ENCODE assay signal across 3 cellular contexts in the genomic region with DNA sequence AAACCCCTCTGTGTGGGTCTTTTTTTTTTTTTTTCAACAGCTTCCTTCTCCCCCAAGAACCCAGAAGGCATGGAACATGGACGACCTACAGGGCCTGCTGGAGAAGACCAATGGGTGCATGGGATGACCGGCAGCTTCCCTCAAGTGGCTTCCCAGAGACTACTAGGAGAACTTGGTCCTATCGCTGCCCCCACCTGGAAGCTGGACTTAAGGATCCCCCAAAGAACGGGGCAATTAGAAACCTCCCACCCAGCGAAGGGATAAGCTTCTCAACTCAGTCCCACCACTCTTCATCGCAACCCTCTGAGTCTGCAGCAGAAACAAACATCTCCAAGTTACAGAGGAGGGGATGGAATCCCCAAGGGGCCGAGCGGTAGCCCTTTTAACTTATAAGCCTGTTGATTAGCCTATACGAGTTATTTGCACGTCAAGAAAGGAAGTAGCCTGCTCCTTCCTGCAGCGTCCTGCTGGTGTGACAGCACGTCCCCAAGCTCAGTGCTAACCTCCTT.
A peak's percentile ranks its signal among the peaks of the same experiment; 100 is the strongest.
TF ChIP-seq lines count a peak whose summit lies in the region.

No MANE protein-coding gene starts in this region.

TF ChIP-seq in A549, 52 proteins besides CTCF, POLR2A, EP300 and RAD21:
- TF ChIP-seq, protein P1, sequence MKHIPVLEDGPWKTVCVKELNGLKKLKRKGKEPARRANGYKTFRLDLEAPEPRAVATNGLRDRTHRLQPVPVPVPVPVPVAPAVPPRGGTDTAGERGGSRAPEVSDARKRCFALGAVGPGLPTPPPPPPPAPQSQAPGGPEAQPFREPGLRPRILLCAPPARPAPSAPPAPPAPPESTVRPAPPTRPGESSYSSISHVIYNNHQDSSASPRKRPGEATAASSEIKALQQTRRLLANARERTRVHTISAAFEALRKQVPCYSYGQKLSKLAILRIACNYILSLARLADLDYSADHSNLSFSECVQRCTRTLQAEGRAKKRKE (CRISPR knock-in tag; IDR thresholded peaks at IDR 0.05; ENCODE audit: low read depth): no peak
- TF ChIP-seq, protein P2, sequence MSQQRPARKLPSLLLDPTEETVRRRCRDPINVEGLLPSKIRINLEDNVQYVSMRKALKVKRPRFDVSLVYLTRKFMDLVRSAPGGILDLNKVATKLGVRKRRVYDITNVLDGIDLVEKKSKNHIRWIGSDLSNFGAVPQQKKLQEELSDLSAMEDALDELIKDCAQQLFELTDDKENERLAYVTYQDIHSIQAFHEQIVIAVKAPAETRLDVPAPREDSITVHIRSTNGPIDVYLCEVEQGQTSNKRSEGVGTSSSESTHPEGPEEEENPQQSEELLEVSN (IDR thresholded peaks at IDR 0.05; ENCODE audit: borderline replicate concordance, low read depth): no peak
- TF ChIP-seq GATA3 (IDR thresholded peaks at IDR 0.05; ENCODE audit: borderline replicate concordance): no peak
- no peak for TF ChIP-seq ZSCAN20 (CRISPR knock-in tag; IDR thresholded peaks at IDR 0.05)
- no peak for TF ChIP-seq ZNF302 (CRISPR knock-in tag; IDR thresholded peaks at IDR 0.05)
- TF ChIP-seq, protein P3, sequence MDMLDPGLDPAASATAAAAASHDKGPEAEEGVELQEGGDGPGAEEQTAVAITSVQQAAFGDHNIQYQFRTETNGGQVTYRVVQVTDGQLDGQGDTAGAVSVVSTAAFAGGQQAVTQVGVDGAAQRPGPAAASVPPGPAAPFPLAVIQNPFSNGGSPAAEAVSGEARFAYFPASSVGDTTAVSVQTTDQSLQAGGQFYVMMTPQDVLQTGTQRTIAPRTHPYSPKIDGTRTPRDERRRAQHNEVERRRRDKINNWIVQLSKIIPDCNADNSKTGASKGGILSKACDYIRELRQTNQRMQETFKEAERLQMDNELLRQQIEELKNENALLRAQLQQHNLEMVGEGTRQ (IDR thresholded peaks at IDR 0.05): no peak
- TF ChIP-seq, protein P4, sequence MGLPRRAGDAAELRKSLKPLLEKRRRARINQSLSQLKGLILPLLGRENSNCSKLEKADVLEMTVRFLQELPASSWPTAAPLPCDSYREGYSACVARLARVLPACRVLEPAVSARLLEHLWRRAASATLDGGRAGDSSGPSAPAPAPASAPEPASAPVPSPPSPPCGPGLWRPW (IDR thresholded peaks at IDR 0.05): no peak
- no peak for TF ChIP-seq MYC (IDR thresholded peaks at IDR 0.05; ENCODE audit: borderline replicate concordance, low read length)
- TF ChIP-seq, protein P5, sequence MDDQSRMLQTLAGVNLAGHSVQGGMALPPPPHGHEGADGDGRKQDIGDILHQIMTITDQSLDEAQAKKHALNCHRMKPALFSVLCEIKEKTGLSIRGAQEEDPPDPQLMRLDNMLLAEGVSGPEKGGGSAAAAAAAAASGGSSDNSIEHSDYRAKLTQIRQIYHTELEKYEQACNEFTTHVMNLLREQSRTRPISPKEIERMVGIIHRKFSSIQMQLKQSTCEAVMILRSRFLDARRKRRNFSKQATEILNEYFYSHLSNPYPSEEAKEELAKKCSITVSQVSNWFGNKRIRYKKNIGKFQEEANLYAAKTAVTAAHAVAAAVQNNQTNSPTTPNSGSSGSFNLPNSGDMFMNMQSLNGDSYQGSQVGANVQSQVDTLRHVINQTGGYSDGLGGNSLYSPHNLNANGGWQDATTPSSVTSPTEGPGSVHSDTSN (IDR thresholded peaks at IDR 0.05): no peak
- no peak for TF ChIP-seq MAZ (IDR thresholded peaks at IDR 0.05; ENCODE audit: borderline replicate concordance, low read depth, low read length)
- no peak for TF ChIP-seq NFE2L2 (conservative IDR thresholded peaks at IDR 0.05; ENCODE audit: low read length)
- TF ChIP-seq CBX2 (IDR thresholded peaks at IDR 0.05; ENCODE audit: borderline replicate concordance, low read depth): no peak
- no peak for TF ChIP-seq HDAC2 (IDR thresholded peaks at IDR 0.05)
- no peak for TF ChIP-seq HOXA7 (CRISPR knock-in tag; IDR thresholded peaks at IDR 0.05)
- no peak for TF ChIP-seq CEBPB (IDR thresholded peaks at IDR 0.05)
- TF ChIP-seq JUNB (IDR thresholded peaks at IDR 0.05): no peak
- TF ChIP-seq SREBF2 (IDR thresholded peaks at IDR 0.05): no peak
- no peak for TF ChIP-seq KDM1A (IDR thresholded peaks at IDR 0.05; ENCODE audit: low read depth)
- no peak for TF ChIP-seq HOXB5 (CRISPR knock-in tag; IDR thresholded peaks at IDR 0.05)
- TF ChIP-seq RCOR1 (IDR thresholded peaks at IDR 0.05; ENCODE audit: low read depth, low read length): no peak
TF ChIP-seq in A549: peak in this region for 0.

TF ChIP-seq in HCT116, 20 proteins besides CTCF, POLR2A, EP300 and RAD21:
- TF ChIP-seq FOSL1 (IDR thresholded peaks at IDR 0.05; ENCODE audit: low read depth) (no peak), CBX3 (IDR thresholded peaks at IDR 0.05; ENCODE audit: low read depth) (no peak), YY1 (IDR thresholded peaks at IDR 0.05; ENCODE audit: extremely low read depth, insufficient replicate concordance, low read depth, low read length) (no peak), EZH2phosphoT487 (IDR thresholded peaks at IDR 0.05; ENCODE audit: borderline replicate concordance) (no peak), SIN3A (IDR thresholded peaks at IDR 0.05; ENCODE audit: low read depth) (no peak), SP1 (IDR thresholded peaks at IDR 0.05; ENCODE audit: low read depth) (no peak), TCF7L2 (IDR thresholded peaks at IDR 0.05; ENCODE audit: borderline replicate concordance, extremely low read depth, insufficient read depth, insufficient read length) (no peak), SRF (IDR thresholded peaks at IDR 0.05; ENCODE audit: low read depth) (no peak), JUND (IDR thresholded peaks at IDR 0.05) (no peak), EGR1 (IDR thresholded peaks at IDR 0.05; ENCODE audit: low read depth) (no peak), POLR2AphosphoS5 (IDR thresholded peaks at IDR 0.05; ENCODE audit: low read depth, low read length) (no peak), CEBPB (IDR thresholded peaks at IDR 0.05; ENCODE audit: low read depth) (no peak)
- TF ChIP-seq, protein P6, sequence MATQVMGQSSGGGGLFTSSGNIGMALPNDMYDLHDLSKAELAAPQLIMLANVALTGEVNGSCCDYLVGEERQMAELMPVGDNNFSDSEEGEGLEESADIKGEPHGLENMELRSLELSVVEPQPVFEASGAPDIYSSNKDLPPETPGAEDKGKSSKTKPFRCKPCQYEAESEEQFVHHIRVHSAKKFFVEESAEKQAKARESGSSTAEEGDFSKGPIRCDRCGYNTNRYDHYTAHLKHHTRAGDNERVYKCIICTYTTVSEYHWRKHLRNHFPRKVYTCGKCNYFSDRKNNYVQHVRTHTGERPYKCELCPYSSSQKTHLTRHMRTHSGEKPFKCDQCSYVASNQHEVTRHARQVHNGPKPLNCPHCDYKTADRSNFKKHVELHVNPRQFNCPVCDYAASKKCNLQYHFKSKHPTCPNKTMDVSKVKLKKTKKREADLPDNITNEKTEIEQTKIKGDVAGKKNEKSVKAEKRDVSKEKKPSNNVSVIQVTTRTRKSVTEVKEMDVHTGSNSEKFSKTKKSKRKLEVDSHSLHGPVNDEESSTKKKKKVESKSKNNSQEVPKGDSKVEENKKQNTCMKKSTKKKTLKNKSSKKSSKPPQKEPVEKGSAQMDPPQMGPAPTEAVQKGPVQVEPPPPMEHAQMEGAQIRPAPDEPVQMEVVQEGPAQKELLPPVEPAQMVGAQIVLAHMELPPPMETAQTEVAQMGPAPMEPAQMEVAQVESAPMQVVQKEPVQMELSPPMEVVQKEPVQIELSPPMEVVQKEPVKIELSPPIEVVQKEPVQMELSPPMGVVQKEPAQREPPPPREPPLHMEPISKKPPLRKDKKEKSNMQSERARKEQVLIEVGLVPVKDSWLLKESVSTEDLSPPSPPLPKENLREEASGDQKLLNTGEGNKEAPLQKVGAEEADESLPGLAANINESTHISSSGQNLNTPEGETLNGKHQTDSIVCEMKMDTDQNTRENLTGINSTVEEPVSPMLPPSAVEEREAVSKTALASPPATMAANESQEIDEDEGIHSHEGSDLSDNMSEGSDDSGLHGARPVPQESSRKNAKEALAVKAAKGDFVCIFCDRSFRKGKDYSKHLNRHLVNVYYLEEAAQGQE (IDR thresholded peaks at IDR 0.05; ENCODE audit: low read depth): no peak
- TF ChIP-seq, protein P7, sequence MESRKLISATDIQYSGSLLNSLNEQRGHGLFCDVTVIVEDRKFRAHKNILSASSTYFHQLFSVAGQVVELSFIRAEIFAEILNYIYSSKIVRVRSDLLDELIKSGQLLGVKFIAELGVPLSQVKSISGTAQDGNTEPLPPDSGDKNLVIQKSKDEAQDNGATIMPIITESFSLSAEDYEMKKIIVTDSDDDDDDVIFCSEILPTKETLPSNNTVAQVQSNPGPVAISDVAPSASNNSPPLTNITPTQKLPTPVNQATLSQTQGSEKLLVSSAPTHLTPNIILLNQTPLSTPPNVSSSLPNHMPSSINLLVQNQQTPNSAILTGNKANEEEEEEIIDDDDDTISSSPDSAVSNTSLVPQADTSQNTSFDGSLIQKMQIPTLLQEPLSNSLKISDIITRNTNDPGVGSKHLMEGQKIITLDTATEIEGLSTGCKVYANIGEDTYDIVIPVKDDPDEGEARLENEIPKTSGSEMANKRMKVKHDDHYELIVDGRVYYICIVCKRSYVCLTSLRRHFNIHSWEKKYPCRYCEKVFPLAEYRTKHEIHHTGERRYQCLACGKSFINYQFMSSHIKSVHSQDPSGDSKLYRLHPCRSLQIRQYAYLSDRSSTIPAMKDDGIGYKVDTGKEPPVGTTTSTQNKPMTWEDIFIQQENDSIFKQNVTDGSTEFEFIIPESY (IDR thresholded peaks at IDR 0.05; ENCODE audit: extremely low read depth, insufficient replicate concordance, low read length): no peak

TF ChIP-seq in K562, 482 proteins besides CTCF, POLR2A, EP300 and RAD21:
- TF ChIP-seq SMARCC2 (IDR thresholded peaks at IDR 0.05; ENCODE audit: low read depth) (no peak), ADNP (tag; IDR thresholded peaks at IDR 0.05) (no peak), ELF2 (CRISPR knock-in tag; IDR thresholded peaks at IDR 0.05) (0 out of 2 replicates have a peak, but pooled peaks have one; percentile 55), HNRNPK (IDR thresholded peaks at IDR 0.05; ENCODE audit: low read depth, low read length, poor library complexity, severe bottlenecking) (no peak), SPI1 (IDR thresholded peaks at IDR 0.05; ENCODE audit: borderline replicate concordance, low read depth, low read length) (peak; percentile 36; the same call in 1 of the 2 replicates), ZKSCAN8 (CRISPR knock-in tag; IDR thresholded peaks at IDR 0.05) (peak; percentile 58; the same call in 1 of the 2 replicates), POLR2G (IDR thresholded peaks at IDR 0.05; ENCODE audit: low read depth, low read length) (no peak)
TF ChIP-seq in K562: peak in this region for 3.
